1 cellular context compared by ENCODE assay signal in the genomic region with DNA sequence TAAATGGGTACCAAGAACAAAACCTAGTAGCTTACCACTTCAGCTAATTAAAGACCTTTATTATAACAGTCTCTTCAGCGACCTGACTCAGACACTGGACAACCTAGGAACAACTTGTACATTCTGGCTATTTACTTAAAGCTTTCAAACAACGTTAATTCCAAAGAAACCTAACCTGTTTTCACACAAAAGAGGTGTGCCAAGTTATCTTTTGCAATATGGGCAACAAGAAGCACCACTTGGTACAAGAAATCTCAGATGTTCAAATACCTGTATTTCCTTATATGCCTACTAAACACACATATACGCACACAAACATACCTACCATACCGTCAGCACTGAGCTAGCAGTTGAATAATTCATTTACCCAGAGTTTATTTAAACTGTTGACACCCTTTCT.
TF ChIP-seq lines count a peak whose summit lies in the region.

No MANE protein-coding gene starts in this region.

TF ChIP-seq in IMR-90, 13 proteins besides CTCF, POLR2A, EP300 and RAD21:
- no peak for TF ChIP-seq MAZ (IDR thresholded peaks at IDR 0.05; ENCODE audit: borderline replicate concordance, low read depth, low read length)
- no peak for TF ChIP-seq RCOR1 (IDR thresholded peaks at IDR 0.05; ENCODE audit: insufficient replicate concordance, low read length)
- no peak for TF ChIP-seq SMC3 (IDR thresholded peaks at IDR 0.05; ENCODE audit: low read depth, low read length)
- no peak for TF ChIP-seq ELK1 (IDR thresholded peaks at IDR 0.05; ENCODE audit: borderline replicate concordance, low read depth, low read length)
- TF ChIP-seq MXI1 (IDR thresholded peaks at IDR 0.05; ENCODE audit: borderline replicate concordance, low read depth, low read length), result no peak
- no peak for TF ChIP-seq CHD1 (IDR thresholded peaks at IDR 0.05; ENCODE audit: low read depth, low read length)
- no peak for TF ChIP-seq NFE2L2 (IDR thresholded peaks at IDR 0.05; ENCODE audit: low read depth, low read length)
- TF ChIP-seq CEBPB (IDR thresholded peaks at IDR 0.05; ENCODE audit: low read depth, low read length), result no peak
- no peak for TF ChIP-seq RFX5 (IDR thresholded peaks at IDR 0.05; ENCODE audit: low read depth, low read length)
- no peak for TF ChIP-seq USF2 (IDR thresholded peaks at IDR 0.05; ENCODE audit: low read depth, low read length)
- TF ChIP-seq BHLHE40 (IDR thresholded peaks at IDR 0.05; ENCODE audit: low read depth, low read length), result no peak
- no peak for TF ChIP-seq FOS (IDR thresholded peaks at IDR 0.05; ENCODE audit: low read depth, low read length)
- no peak for TF ChIP-seq MAFK (IDR thresholded peaks at IDR 0.05; ENCODE audit: low read depth, low read length)
TF ChIP-seq in IMR-90: peak in this region for 0.
